ENCODE assay signal across 1 cellular context in the genomic region with DNA sequence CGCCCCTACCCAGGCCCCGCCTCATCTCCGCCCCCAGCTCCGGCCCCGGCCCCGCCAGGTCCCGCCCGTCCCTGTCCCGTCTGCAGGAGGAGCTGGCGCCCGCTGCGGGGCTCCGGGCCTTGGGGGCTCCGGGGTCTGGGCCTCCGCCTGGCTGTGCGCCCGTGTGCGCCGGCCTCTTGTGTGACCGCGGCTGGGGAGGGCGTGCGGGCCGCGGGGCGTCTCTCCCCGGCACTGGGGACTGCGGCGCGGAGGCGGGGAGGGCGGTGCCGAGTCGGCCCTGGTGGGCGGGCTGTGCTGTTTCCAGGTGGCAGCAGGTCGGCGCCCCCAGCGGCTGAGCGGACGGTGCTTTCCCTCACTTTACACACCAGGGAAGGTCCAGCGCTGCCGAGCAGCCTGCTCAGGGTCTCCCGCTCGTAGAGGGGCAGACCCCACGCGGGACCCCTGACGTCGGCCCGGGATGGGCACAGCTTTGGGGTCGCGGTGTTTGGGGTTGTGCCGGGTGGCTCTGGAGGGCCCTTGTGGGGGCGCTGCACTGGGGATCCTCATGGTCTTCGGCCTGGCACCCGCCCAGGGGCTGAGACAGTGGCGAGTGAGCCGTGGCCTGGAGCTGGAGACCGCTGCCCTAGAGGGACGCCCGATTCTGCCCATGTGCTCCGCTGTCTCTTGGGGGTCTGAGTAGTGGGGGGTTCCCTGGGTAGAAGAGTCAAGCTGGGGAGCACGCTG.
TF ChIP-seq lines count a peak whose summit lies in the region.

No MANE protein-coding gene starts in this region.

TF ChIP-seq in K562, 482 proteins besides CTCF, POLR2A, EP300 and RAD21 (continued from another document and continues in another):
- TF ChIP-seq, protein P1, sequence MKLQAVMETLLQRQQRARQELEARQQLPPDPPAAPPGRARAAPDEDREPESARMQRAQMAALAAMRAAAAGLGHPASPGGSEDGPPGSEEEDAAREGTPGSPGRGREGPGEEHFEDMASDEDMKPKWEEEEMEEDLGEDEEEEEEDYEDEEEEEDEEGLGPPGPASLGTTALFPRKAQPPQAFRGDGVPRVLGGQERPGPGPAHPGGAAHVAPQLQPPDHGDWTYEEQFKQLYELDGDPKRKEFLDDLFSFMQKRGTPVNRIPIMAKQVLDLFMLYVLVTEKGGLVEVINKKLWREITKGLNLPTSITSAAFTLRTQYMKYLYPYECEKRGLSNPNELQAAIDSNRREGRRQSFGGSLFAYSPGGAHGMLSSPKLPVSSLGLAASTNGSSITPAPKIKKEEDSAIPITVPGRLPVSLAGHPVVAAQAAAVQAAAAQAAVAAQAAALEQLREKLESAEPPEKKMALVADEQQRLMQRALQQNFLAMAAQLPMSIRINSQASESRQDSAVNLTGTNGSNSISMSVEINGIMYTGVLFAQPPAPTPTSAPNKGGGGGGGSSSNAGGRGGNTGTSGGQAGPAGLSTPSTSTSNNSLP (IDR thresholded peaks at IDR 0.05; ENCODE audit: borderline replicate concordance, low read depth, low read length), result no peak
- TF ChIP-seq, protein P2, sequence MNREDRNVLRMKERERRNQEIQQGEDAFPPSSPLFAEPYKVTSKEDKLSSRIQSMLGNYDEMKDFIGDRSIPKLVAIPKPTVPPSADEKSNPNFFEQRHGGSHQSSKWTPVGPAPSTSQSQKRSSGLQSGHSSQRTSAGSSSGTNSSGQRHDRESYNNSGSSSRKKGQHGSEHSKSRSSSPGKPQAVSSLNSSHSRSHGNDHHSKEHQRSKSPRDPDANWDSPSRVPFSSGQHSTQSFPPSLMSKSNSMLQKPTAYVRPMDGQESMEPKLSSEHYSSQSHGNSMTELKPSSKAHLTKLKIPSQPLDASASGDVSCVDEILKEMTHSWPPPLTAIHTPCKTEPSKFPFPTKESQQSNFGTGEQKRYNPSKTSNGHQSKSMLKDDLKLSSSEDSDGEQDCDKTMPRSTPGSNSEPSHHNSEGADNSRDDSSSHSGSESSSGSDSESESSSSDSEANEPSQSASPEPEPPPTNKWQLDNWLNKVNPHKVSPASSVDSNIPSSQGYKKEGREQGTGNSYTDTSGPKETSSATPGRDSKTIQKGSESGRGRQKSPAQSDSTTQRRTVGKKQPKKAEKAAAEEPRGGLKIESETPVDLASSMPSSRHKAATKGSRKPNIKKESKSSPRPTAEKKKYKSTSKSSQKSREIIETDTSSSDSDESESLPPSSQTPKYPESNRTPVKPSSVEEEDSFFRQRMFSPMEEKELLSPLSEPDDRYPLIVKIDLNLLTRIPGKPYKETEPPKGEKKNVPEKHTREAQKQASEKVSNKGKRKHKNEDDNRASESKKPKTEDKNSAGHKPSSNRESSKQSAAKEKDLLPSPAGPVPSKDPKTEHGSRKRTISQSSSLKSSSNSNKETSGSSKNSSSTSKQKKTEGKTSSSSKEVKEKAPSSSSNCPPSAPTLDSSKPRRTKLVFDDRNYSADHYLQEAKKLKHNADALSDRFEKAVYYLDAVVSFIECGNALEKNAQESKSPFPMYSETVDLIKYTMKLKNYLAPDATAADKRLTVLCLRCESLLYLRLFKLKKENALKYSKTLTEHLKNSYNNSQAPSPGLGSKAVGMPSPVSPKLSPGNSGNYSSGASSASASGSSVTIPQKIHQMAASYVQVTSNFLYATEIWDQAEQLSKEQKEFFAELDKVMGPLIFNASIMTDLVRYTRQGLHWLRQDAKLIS (CRISPR knock-in tag; IDR thresholded peaks at IDR 0.05), result no peak
- TF ChIP-seq ATF7 (IDR thresholded peaks at IDR 0.05) (no peak), DIDO1 (tag; IDR thresholded peaks at IDR 0.05; ENCODE audit: low read depth) (no peak), RB1 (IDR thresholded peaks at IDR 0.05; ENCODE audit: low read depth) (peak; percentile 60; the same call in 1 of the 2 replicates), MTF1 (CRISPR knock-in tag; IDR thresholded peaks at IDR 0.05; ENCODE audit: borderline replicate concordance) (no peak), EHMT2 (IDR thresholded peaks at IDR 0.05) (no peak), ZBTB1 (CRISPR knock-in tag; IDR thresholded peaks at IDR 0.05; ENCODE audit: borderline replicate concordance, low read depth) (no peak), U2AF1 (optimal IDR thresholded peaks at IDR 0.05; ENCODE audit: low read depth, low read length) (peak; percentile 35), RNF2 (IDR thresholded peaks at IDR 0.05) (0 out of 2 replicates have a peak, but pooled peaks have one; percentile 24), ZNF134 (CRISPR knock-in tag; conservative IDR thresholded peaks at IDR 0.05) (no peak), ELF4 (CRISPR knock-in tag; IDR thresholded peaks at IDR 0.05) (no peak), ZNF79 (CRISPR knock-in tag; IDR thresholded peaks at IDR 0.05; ENCODE audit: low read depth) (no peak), POLR2AphosphoS5 (IDR thresholded peaks at IDR 0.05; ENCODE audit: control insufficient read depth, insufficient read depth, low read depth, low read length) (no peak), ZNF561 (CRISPR knock-in tag; conservative IDR thresholded peaks at IDR 0.05) (no peak), RBFOX2 (IDR thresholded peaks at IDR 0.05; ENCODE audit: low read depth, low read length) (peak; percentile 59), TBP (optimal IDR thresholded peaks at IDR 0.05; ENCODE audit: low read depth, low read length) (no peak), SIN3A (IDR thresholded peaks at IDR 0.05; ENCODE audit: borderline replicate concordance in 2 of 2, control insufficient read depth in 1 of 2, low read depth in 2 of 2, low read length in 2 of 2) (peak; percentile 41 to 90; a peak in 1 of 4 replicates)
- TF ChIP-seq, protein P3, sequence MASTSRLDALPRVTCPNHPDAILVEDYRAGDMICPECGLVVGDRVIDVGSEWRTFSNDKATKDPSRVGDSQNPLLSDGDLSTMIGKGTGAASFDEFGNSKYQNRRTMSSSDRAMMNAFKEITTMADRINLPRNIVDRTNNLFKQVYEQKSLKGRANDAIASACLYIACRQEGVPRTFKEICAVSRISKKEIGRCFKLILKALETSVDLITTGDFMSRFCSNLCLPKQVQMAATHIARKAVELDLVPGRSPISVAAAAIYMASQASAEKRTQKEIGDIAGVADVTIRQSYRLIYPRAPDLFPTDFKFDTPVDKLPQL (IDR thresholded peaks at IDR 0.05; ENCODE audit: extremely low read depth, insufficient read length), result no peak
- TF ChIP-seq, protein P4, sequence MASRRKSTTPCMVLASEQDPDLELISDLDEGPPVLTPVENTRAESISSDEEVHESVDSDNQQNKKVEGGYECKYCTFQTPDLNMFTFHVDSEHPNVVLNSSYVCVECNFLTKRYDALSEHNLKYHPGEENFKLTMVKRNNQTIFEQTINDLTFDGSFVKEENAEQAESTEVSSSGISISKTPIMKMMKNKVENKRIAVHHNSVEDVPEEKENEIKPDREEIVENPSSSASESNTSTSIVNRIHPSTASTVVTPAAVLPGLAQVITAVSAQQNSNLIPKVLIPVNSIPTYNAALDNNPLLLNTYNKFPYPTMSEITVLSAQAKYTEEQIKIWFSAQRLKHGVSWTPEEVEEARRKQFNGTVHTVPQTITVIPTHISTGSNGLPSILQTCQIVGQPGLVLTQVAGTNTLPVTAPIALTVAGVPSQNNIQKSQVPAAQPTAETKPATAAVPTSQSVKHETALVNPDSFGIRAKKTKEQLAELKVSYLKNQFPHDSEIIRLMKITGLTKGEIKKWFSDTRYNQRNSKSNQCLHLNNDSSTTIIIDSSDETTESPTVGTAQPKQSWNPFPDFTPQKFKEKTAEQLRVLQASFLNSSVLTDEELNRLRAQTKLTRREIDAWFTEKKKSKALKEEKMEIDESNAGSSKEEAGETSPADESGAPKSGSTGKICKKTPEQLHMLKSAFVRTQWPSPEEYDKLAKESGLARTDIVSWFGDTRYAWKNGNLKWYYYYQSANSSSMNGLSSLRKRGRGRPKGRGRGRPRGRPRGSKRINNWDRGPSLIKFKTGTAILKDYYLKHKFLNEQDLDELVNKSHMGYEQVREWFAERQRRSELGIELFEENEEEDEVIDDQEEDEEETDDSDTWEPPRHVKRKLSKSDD (conservative IDR thresholded peaks at IDR 0.05; ENCODE audit: low read length), result no peak
- TF ChIP-seq, protein P5, sequence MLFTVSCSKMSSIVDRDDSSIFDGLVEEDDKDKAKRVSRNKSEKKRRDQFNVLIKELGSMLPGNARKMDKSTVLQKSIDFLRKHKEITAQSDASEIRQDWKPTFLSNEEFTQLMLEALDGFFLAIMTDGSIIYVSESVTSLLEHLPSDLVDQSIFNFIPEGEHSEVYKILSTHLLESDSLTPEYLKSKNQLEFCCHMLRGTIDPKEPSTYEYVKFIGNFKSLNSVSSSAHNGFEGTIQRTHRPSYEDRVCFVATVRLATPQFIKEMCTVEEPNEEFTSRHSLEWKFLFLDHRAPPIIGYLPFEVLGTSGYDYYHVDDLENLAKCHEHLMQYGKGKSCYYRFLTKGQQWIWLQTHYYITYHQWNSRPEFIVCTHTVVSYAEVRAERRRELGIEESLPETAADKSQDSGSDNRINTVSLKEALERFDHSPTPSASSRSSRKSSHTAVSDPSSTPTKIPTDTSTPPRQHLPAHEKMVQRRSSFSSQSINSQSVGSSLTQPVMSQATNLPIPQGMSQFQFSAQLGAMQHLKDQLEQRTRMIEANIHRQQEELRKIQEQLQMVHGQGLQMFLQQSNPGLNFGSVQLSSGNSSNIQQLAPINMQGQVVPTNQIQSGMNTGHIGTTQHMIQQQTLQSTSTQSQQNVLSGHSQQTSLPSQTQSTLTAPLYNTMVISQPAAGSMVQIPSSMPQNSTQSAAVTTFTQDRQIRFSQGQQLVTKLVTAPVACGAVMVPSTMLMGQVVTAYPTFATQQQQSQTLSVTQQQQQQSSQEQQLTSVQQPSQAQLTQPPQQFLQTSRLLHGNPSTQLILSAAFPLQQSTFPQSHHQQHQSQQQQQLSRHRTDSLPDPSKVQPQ (CRISPR knock-in tag; IDR thresholded peaks at IDR 0.05; ENCODE audit: borderline replicate concordance), result no peak
- TF ChIP-seq, protein P6, sequence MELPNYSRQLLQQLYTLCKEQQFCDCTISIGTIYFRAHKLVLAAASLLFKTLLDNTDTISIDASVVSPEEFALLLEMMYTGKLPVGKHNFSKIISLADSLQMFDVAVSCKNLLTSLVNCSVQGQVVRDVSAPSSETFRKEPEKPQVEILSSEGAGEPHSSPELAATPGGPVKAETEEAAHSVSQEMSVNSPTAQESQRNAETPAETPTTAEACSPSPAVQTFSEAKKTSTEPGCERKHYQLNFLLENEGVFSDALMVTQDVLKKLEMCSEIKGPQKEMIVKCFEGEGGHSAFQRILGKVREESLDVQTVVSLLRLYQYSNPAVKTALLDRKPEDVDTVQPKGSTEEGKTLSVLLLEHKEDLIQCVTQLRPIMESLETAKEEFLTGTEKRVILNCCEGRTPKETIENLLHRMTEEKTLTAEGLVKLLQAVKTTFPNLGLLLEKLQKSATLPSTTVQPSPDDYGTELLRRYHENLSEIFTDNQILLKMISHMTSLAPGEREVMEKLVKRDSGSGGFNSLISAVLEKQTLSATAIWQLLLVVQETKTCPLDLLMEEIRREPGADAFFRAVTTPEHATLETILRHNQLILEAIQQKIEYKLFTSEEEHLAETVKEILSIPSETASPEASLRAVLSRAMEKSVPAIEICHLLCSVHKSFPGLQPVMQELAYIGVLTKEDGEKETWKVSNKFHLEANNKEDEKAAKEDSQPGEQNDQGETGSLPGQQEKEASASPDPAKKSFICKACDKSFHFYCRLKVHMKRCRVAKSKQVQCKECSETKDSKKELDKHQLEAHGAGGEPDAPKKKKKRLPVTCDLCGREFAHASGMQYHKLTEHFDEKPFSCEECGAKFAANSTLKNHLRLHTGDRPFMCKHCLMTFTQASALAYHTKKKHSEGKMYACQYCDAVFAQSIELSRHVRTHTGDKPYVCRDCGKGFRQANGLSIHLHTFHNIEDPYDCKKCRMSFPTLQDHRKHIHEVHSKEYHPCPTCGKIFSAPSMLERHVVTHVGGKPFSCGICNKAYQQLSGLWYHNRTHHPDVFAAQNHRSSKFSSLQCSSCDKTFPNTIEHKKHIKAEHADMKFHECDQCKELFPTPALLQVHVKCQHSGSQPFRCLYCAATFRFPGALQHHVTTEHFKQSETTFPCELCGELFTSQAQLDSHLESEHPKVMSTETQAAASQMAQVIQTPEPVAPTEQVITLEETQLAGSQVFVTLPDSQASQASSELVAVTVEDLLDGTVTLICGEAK (IDR thresholded peaks at IDR 0.05), result no peak
- TF ChIP-seq, protein P6 (CRISPR knock-in tag; IDR thresholded peaks at IDR 0.05), result no peak
